In the genomic region with DNA sequence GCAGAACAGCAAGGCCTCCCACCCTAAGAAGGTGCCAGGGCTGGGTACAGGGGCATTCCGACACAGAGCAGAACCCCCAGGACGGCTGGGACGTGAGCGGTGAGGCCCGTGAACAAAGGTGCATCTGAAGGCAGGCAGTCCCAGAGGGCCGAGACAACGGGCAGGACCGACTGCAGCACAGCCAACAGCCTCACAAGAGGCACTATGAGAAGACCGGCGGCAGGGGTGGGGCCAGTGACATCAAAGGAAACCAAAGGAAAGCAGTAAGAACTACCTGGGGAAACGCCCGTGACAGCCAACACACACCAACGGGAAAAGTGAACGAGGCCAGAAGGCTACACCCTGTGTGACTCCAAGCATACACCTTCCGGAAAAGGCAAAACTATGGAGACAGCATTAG, we compare ENCODE assay signal across 21 cellular contexts. TPM values are rescaled to one million over a fixed set of nuclear protein-coding genes. Genes with fewer than 3 reads are reported as not detected.
DNase-seq lines count a peak whose midpoint lies in the region; ATAC-seq and TF ChIP-seq lines count a peak whose summit lies in the region.
"Had no signal": no experiment of that assay in that cellular context is flagged by ENCODE, and none has a peak within 500 bp of the region (broad histone marks: within the 10 kb centered on the region; RNA-seq: fewer than 3 reads in every experiment).

No MANE protein-coding gene starts in this region.

- no peak for ATAC-seq in activated T-cell treated with anti-CD3 and anti-CD28 coated beads, Interleukin-2, amount 50 U/mL, for 4 hours
- ATAC-seq: K562 had no signal

- no peaks in the 10 kb centered on the region for H3K27me3 Mint-ChIP-seq in activated naive CD4-positive, alpha-beta T cell treated with anti-CD3 and anti-CD28 coated beads for 36 hours (ENCODE audit: low read depth)
- peaks cover 0 to 2% (median 0%) of the 10 kb centered on the region in 3 donors for H3K27me3 Mint-ChIP-seq in immature natural killer cell (ENCODE audit: low read depth in 3 of 3)
- no peaks in the 10 kb centered on the region for H3K27me3 Mint-ChIP-seq in activated T-cell treated with anti-CD3 and anti-CD28 coated beads, Interleukin-2, amount 50 U/mL, for 4 hours (ENCODE audit: low read depth)
- H3K27me3 Mint-ChIP-seq: central memory CD8-positive, alpha-beta T cell had no signal

- H3K27ac ChIP-seq in colonic mucosa (peak overlapping the region; percentile 80), transverse colon (peak overlapping the region; percentile 76 to 84 (median 80)), left ventricle myocardium inferior (replicated peaks) (no peak overlapping the region)
- H3K27ac ChIP-seq: dorsolateral prefrontal cortex, SJCRH30, tibial artery had no signal

- intact Hi-C loops in activated naive CD4-positive, alpha-beta T cell treated with anti-CD3 and anti-CD28 coated beads for 36 hours (cut with micrococcal nuclease): no loop called here
- intact Hi-C loops in colonic mucosa (cut with DNase I): loop anchor here (10.0 kb wide), 1 partner anchor 173 kb away; no protein-coding TSS in a partner anchor
- intact Hi-C loops in transverse colon (cut with DNase I; ENCODE audit: low total_unique reads): no loop called here
- intact Hi-C loops in left ventricle myocardium inferior (cut with micrococcal nuclease): no loop called here

- TF ChIP-seq CTCF in colonic mucosa (IDR thresholded peaks at IDR 0.05): no peak
- no peak for TF ChIP-seq CTCF in transverse colon (IDR thresholded peaks at IDR 0.05)
- TF ChIP-seq CTCF in left ventricle myocardium inferior (IDR thresholded peaks at IDR 0.05; ENCODE audit: borderline replicate concordance): no peak

- peaks cover 8% of the 10 kb centered on the region for H3K4me1 Mint-ChIP-seq in activated naive CD4-positive, alpha-beta T cell treated with anti-CD3 and anti-CD28 coated beads for 36 hours (ENCODE audit: low read depth)
- no peaks in the 10 kb centered on the region for H3K4me1 Mint-ChIP-seq in immature natural killer cell
- H3K4me1 Mint-ChIP-seq in activated T-cell treated with anti-CD3 and anti-CD28 coated beads, Interleukin-2, amount 50 U/mL, for 4 hours (ENCODE audit: low read depth): peaks cover 9% of the 10 kb centered on the region

- H3K36me3 ChIP-seq in NT2/D1 (ENCODE audit: insufficient read depth, insufficient read length, low read length): peaks cover 9% of the 10 kb centered on the region
- H3K36me3 ChIP-seq in colonic mucosa: no peaks in the 10 kb centered on the region
- H3K36me3 ChIP-seq in transverse colon: no peaks in the 10 kb centered on the region
- peaks cover 21% of the 10 kb centered on the region for H3K36me3 ChIP-seq in left ventricle myocardium inferior
- H3K36me3 ChIP-seq: SJCRH30 had no signal

- H3K4me3 Mint-ChIP-seq in activated naive CD4-positive, alpha-beta T cell treated with anti-CD3 and anti-CD28 coated beads for 36 hours: no peak overlapping the region
- H3K4me3 Mint-ChIP-seq in immature natural killer cell: no peak overlapping the region
- H3K4me3 Mint-ChIP-seq in activated T-cell treated with anti-CD3 and anti-CD28 coated beads, Interleukin-2, amount 50 U/mL, for 4 hours: no peak overlapping the region
- H3K4me3 Mint-ChIP-seq: activated T-helper 1 cell treated with anti-CD3 and anti-CD28 coated beads, Interleukin-12 subunit alpha, Interleukin-12 subunit beta, Interleukin-2, Interleukin-4 antibody, amounts not matched to agents 30 ng/mL and 10 ng/mL and 1 ng/mL, durations not matched to agents 14 hours and 24 hours and 36 hours; central memory CD8-positive, alpha-beta T cell had no signal

- H3K27me3 ChIP-seq in NT2/D1 (ENCODE audit: insufficient read depth, insufficient read length) (no peaks in the 10 kb centered on the region), colonic mucosa (no peaks in the 10 kb centered on the region), transverse colon (no peaks in the 10 kb centered on the region), left ventricle myocardium inferior (ENCODE audit: low read depth) (no peaks in the 10 kb centered on the region)
- H3K27me3 ChIP-seq: dorsolateral prefrontal cortex, SJCRH30, tibial artery had no signal

- H3K4me3 ChIP-seq in NT2/D1 (ENCODE audit: insufficient read length, low read depth): no peak overlapping the region
- no peak overlapping the region for H3K4me3 ChIP-seq in colonic mucosa
- H3K4me3 ChIP-seq in transverse colon: no peak overlapping the region
- no peak overlapping the region for H3K4me3 ChIP-seq in left ventricle myocardium inferior
- H3K4me3 ChIP-seq: dorsolateral prefrontal cortex, K562, SJCRH30, tibial artery had no signal

- in situ Hi-C loops in transverse colon (cut with MboI; ENCODE audit: low pct_ligation_motif_present in 1 of 4, low pct_unique_long_range_greater_than_20kb in 1 of 4, low sequenced_read_pairs in 3 of 4): no loop called here

- H3K4me1 ChIP-seq in NT2/D1 (ENCODE audit: insufficient read depth, insufficient read length) (no peaks in the 10 kb centered on the region), colonic mucosa (no peaks in the 10 kb centered on the region), transverse colon (peaks cover 0 to 23% (median 15%) of the 10 kb centered on the region in 4 donors), left ventricle myocardium inferior (peaks cover 37% of the 10 kb centered on the region)
- H3K4me1 ChIP-seq: tibial artery had no signal

- CTCF ChIA-PET in activated naive CD4-positive, alpha-beta T cell treated with anti-CD3 and anti-CD28 coated beads for 36 hours (lab: Charles Lee): no interaction called here

- no peaks in the 10 kb centered on the region for H3K9me3 ChIP-seq in NT2/D1 (ENCODE audit: insufficient read depth, low read length)
- H3K9me3 ChIP-seq in colonic mucosa: no peaks in the 10 kb centered on the region
- no peaks in the 10 kb centered on the region for H3K9me3 ChIP-seq in transverse colon
- no peaks in the 10 kb centered on the region for H3K9me3 ChIP-seq in left ventricle myocardium inferior (replicated peaks)
- H3K9me3 ChIP-seq: SJCRH30, tibial artery had no signal

- peak overlapping the region; percentile 4 for H3K9ac ChIP-seq in NT2/D1 (ENCODE audit: insufficient read length, low read depth)
- H3K9ac ChIP-seq in colonic mucosa (ENCODE audit: low read depth in 2 of 2, low read length in 2 of 2): peak overlapping the region in 1 of 2 donors; percentile 70

- H3K9me3 Mint-ChIP-seq in activated naive CD4-positive, alpha-beta T cell treated with anti-CD3 and anti-CD28 coated beads for 36 hours: no peaks in the 10 kb centered on the region
- H3K9me3 Mint-ChIP-seq in immature natural killer cell: no peaks in the 10 kb centered on the region
- H3K9me3 Mint-ChIP-seq in activated T-cell treated with anti-CD3 and anti-CD28 coated beads, Interleukin-2, amount 50 U/mL, for 4 hours: no peaks in the 10 kb centered on the region
- H3K9me3 Mint-ChIP-seq: activated T-helper 1 cell treated with anti-CD3 and anti-CD28 coated beads, Interleukin-12 subunit alpha, Interleukin-12 subunit beta, Interleukin-2, Interleukin-4 antibody, amounts not matched to agents 30 ng/mL and 10 ng/mL and 1 ng/mL, durations not matched to agents 14 hours and 24 hours and 36 hours; central memory CD8-positive, alpha-beta T cell had no signal

- WGBS in transverse colon (ENCODE audit: low coverage in 1 of 2), 2 donors: 47 to 52% methylated on average over 4 to 15 of the region's 15 CpGs

- DNase-seq in activated naive CD4-positive, alpha-beta T cell treated with anti-CD3 and anti-CD28 coated beads for 36 hours: peak; percentile 22
- DNase-seq in activated naive CD4-positive, alpha-beta T cell treated with anti-CD3 and anti-CD28 coated beads, Interleukin-2, amount 50 U/mL, for 16 hours: no peak
- DNase-seq in NT2/D1 (ENCODE audit: low read depth, low spot score): no peak
- peak; percentile 95 for DNase-seq in colonic mucosa
- DNase-seq in transverse colon: peak; percentile 91
- no peak for DNase-seq in immature natural killer cell
- DNase-seq in left ventricle myocardium inferior: no peak
- DNase-seq in activated T-cell treated with anti-CD3 and anti-CD28 coated beads, Interleukin-2, amount 50 U/mL, for 4 hours: no peak
- DNase-seq: dorsolateral prefrontal cortex, HCEC 1CT, hippocampal formation, mesendoderm, NCI-H1105, NCI-H2029, NCI-H748 treated with DMSO at 0.1 percent for 48 hours, occipital lobe, SJCRH30 had no signal

- no peaks in the 10 kb centered on the region for H3K36me3 Mint-ChIP-seq in activated naive CD4-positive, alpha-beta T cell treated with anti-CD3 and anti-CD28 coated beads for 36 hours (ENCODE audit: low read depth)
- H3K36me3 Mint-ChIP-seq in immature natural killer cell: peaks cover 0 to 2% (median 0%) of the 10 kb centered on the region in 3 donors
- no peaks in the 10 kb centered on the region for H3K36me3 Mint-ChIP-seq in activated T-cell treated with anti-CD3 and anti-CD28 coated beads, Interleukin-2, amount 50 U/mL, for 4 hours (ENCODE audit: insufficient read depth)

- TF ChIP-seq POLR2A in transverse colon (IDR thresholded peaks at IDR 0.05): peak; percentile 60

- TF ChIP-seq EP300 in transverse colon (IDR thresholded peaks at IDR 0.05; ENCODE audit: low read depth): no peak

- no peak overlapping the region for H3K27ac Mint-ChIP-seq in activated naive CD4-positive, alpha-beta T cell treated with anti-CD3 and anti-CD28 coated beads for 36 hours
- no peak overlapping the region for H3K27ac Mint-ChIP-seq in immature natural killer cell
- H3K27ac Mint-ChIP-seq: activated T-helper 1 cell treated with anti-CD3 and anti-CD28 coated beads, Interleukin-12 subunit alpha, Interleukin-12 subunit beta, Interleukin-2, Interleukin-4 antibody, amounts not matched to agents 30 ng/mL and 10 ng/mL and 1 ng/mL, durations not matched to agents 14 hours and 24 hours and 36 hours had no signal

RNA-seq across cellular contexts. Expression of a gene that starts 9.1 kb away (rescaled TPM):
- total RNA-seq in activated naive CD4-positive, alpha-beta T cell treated with anti-CD3 and anti-CD28 coated beads for 36 hours: 10 to 100 TPM; 24.6 to 25.6 TPM
- total RNA-seq in colonic mucosa (10 to 100 TPM; 56.9 to 66.0 TPM), transverse colon (10 to 100 TPM; 52.2 to 69.6 (median 64.4) TPM), left ventricle myocardium inferior (45.3 TPM)
- polyA plus RNA-seq in immature natural killer cell: 10 to 100 TPM in 2 of 3 donors, 1 to 10 TPM in 1; 3.7 to 13.3 (median 13.1) TPM
- total RNA-seq in activated T-cell treated with anti-CD3 and anti-CD28 coated beads, Interleukin-2, amount 50 U/mL, for 4 hours: 10 to 100 TPM; 29.4 to 33.9 (median 33.0) TPM
- total RNA-seq: K562, SJCRH30 had no signal
- polyA plus RNA-seq: K562 had no signal

RNA-seq across cellular contexts. Expression of a gene that starts 43.3 kb away (rescaled TPM):
- 10 to 100 TPM; 20.6 to 23.4 TPM for total RNA-seq in activated naive CD4-positive, alpha-beta T cell treated with anti-CD3 and anti-CD28 coated beads for 36 hours
- total RNA-seq in colonic mucosa (10 to 100 TPM; 27.2 to 40.6 TPM), transverse colon (10 to 100 TPM; 36.2 to 93.9 (median 62.6) TPM), left ventricle myocardium inferior (19.8 TPM)
- 10 to 100 TPM in 1 of 3 donors, 1 to 10 TPM in 2; 2.9 to 11.0 (median 8.0) TPM for polyA plus RNA-seq in immature natural killer cell
- 10 to 100 TPM; 33.5 to 36.4 (median 35.4) TPM for total RNA-seq in activated T-cell treated with anti-CD3 and anti-CD28 coated beads, Interleukin-2, amount 50 U/mL, for 4 hours

RNA-seq across cellular contexts. Expression of a gene that starts 57.1 kb away (rescaled TPM):
- total RNA-seq in activated naive CD4-positive, alpha-beta T cell treated with anti-CD3 and anti-CD28 coated beads for 36 hours: 10 to 100 TPM; 25.1 to 29.6 TPM
- 10 to 100 TPM; 44.1 to 82.5 TPM for total RNA-seq in colonic mucosa
- total RNA-seq in transverse colon: 100 to 1,000 TPM in 2 of 4 donors, 10 to 100 TPM in 2; 63.0 to 249 (median 135) TPM
- 1 to 10 TPM; 2.0 to 3.3 (median 2.7) TPM for polyA plus RNA-seq in immature natural killer cell
- 64.0 TPM for total RNA-seq in left ventricle myocardium inferior
- total RNA-seq in activated T-cell treated with anti-CD3 and anti-CD28 coated beads, Interleukin-2, amount 50 U/mL, for 4 hours: 10 to 100 TPM; 23.1 to 27.2 (median 24.8) TPM

Comparison
In these comparisons a context has a peak if more than half of its experiments do, and no peak if none do; other contexts are left out.
1. DNase-seq: peak in activated naive CD4-positive, alpha-beta T cell treated with anti-CD3 and anti-CD28 coated beads for 36 hours (single experiment), colonic mucosa (single experiment) and transverse colon (single experiment); none in activated naive CD4-positive, alpha-beta T cell treated with anti-CD3 and anti-CD28 coated beads, Interleukin-2, amount 50 U/mL, for 16 hours (single experiment), NT2/D1 (single experiment), immature natural killer cell (0 of 3), left ventricle myocardium inferior (single experiment) and activated T-cell treated with anti-CD3 and anti-CD28 coated beads, Interleukin-2, amount 50 U/mL, for 4 hours (single experiment).